ENCODE assay signal across 11 cellular contexts in genomic region chr9:79257215-79257614, GRCh38.
A peak's percentile ranks its signal among the peaks of the same experiment; 100 is the strongest.
DNase-seq lines count a peak whose midpoint lies in the region; ATAC-seq, FAIRE-seq and TF ChIP-seq lines count a peak whose summit lies in the region.
"Had no signal": no experiment of that assay in that cellular context is flagged by ENCODE, and none has a peak within 500 bp of the region (broad histone marks: within the 10 kb centered on the region; RNA-seq: fewer than 3 reads in every experiment).

No MANE protein-coding gene starts in this region.

- H3K9ac ChIP-seq in astrocyte (ENCODE audit: low read length): peak overlapping the region; percentile 78

- no peaks in the 10 kb centered on the region for H3K4me1 Mint-ChIP-seq in astrocyte (ENCODE audit: low read depth, unreplicated experiment)

- FAIRE-seq in astrocyte (lab: Jason Lieb, UNC): no peak
- FAIRE-seq: A549, GM19239 had no signal

- no peaks in the 10 kb centered on the region for H3K9me3 ChIP-seq in astrocyte (ENCODE audit: insufficient read depth, low read depth, low read length)
- H3K9me3 ChIP-seq: A549, gastroesophageal sphincter had no signal

- no peaks in the 10 kb centered on the region for H3K36me3 Mint-ChIP-seq in astrocyte (ENCODE audit: low read depth, unreplicated experiment)

- H3K27ac ChIP-seq in astrocyte (ENCODE audit: low read depth, low read length): peak overlapping the region; percentile 38
- H3K27ac ChIP-seq: A549, gastroesophageal sphincter had no signal

- H4K20me1 ChIP-seq in astrocyte (ENCODE audit: insufficient read depth, low read length): no peaks in the 10 kb centered on the region

- no peaks in the 10 kb centered on the region for H3K79me2 ChIP-seq in astrocyte (ENCODE audit: insufficient read depth, low read length)

- peaks cover 14% of the 10 kb centered on the region for H3K27me3 Mint-ChIP-seq in astrocyte (ENCODE audit: low read depth, unreplicated experiment)

- peak overlapping the region; percentile 76 for H2AFZ ChIP-seq in astrocyte (ENCODE audit: low read depth, low read length)

- no peak for TF ChIP-seq CTCF in astrocyte (IDR thresholded peaks at IDR 0.05; ENCODE audit: insufficient read depth, low read depth, low read length)

- H3K4me3 Mint-ChIP-seq in astrocyte (ENCODE audit: unreplicated experiment): no peak overlapping the region

- H3K9me3 Mint-ChIP-seq in astrocyte (ENCODE audit: unreplicated experiment): peaks cover 8% of the 10 kb centered on the region

- peak overlapping the region; percentile 99 for H3K4me2 ChIP-seq in astrocyte (ENCODE audit: low read length)
- H3K4me2 ChIP-seq: A549 had no signal

- peaks cover 19% of the 10 kb centered on the region for H3K4me1 ChIP-seq in astrocyte (ENCODE audit: insufficient read depth, low read length)
- H3K4me1 ChIP-seq: A549 had no signal

- H3K4me3 ChIP-seq in astrocyte (ENCODE audit: insufficient read depth, low read depth, low read length): peak overlapping the region; percentile 60
- H3K4me3 ChIP-seq: A549 had no signal

- H3K27ac Mint-ChIP-seq in astrocyte (ENCODE audit: unreplicated experiment): no peak overlapping the region

- DNase-seq in NCI-H1105 treated with DMSO at 0.1 percent for 48 hours (lab: John Stamatoyannopoulos, UW) (peak; percentile 55), NCI-H1105 (lab: John Stamatoyannopoulos, UW) (no peak), astrocyte (ENCODE audit: low read depth) (no peak), kidney glomerular epithelial cell (lab: John Stamatoyannopoulos, UW) (peak; percentile 48), superior temporal gyrus (ENCODE audit: extremely low spot score) (peak; percentile 24), T-helper 1 cell (no peak), T1000 (lab: John Stamatoyannopoulos, UW) (no peak)

- ATAC-seq in GM19467 (IDR thresholded peaks at IDR 0.05; ENCODE audit: unreplicated experiment): no peak
- ATAC-seq: A549 had no signal

- H3K27me3 ChIP-seq in astrocyte (ENCODE audit: insufficient read depth, low read length): no peaks in the 10 kb centered on the region

- no peaks in the 10 kb centered on the region for H3K36me3 ChIP-seq in astrocyte (ENCODE audit: insufficient read depth, low read length)
- H3K36me3 ChIP-seq: gastroesophageal sphincter had no signal

Comparison
In these comparisons a context has a peak if more than half of its experiments do, and no peak if none do; other contexts are left out.
1. DNase-seq: peak in NCI-H1105 treated with DMSO at 0.1 percent for 48 hours (single experiment), kidney glomerular epithelial cell (single experiment) and superior temporal gyrus (single experiment); none in NCI-H1105 (single experiment), astrocyte (single experiment), T-helper 1 cell (0 of 5) and T1000 (single experiment).